1 cellular context compared by ENCODE assay signal in the genomic region with DNA sequence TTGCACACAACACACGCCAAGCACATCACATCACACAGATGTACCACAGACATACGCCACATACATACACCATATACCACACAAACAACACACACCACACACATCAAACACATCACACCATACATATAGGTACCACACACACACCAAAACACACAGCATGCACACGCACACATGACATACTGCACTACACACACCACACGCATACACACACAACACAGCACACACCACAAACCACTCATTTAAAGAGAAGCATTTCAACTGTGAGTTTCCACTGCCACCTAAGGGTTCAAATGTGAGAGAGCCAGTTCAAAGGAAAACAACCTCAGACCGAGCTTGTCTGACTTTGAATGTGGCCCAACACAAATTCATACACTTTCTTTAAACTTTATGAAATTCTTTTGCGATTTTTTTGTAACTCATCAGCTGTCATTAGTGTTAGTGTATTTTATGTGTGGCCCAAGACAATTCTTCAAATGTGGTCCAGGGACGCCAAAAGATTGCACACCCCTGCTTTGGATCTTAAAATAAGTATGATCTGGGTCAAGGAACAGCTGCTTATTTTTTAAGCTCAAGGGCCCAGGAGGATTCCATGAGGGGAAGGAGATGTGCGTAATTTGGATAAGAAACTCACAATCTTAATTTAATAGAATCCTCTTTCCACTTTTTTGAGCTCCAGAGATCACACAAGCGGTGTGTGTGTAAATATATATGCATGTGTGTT.
TF ChIP-seq lines count a peak whose summit lies in the region.

No MANE protein-coding gene starts in this region.

TF ChIP-seq in HCT116, 20 proteins besides CTCF, POLR2A, EP300 and RAD21 (continued from another document):
- TF ChIP-seq, protein P1, sequence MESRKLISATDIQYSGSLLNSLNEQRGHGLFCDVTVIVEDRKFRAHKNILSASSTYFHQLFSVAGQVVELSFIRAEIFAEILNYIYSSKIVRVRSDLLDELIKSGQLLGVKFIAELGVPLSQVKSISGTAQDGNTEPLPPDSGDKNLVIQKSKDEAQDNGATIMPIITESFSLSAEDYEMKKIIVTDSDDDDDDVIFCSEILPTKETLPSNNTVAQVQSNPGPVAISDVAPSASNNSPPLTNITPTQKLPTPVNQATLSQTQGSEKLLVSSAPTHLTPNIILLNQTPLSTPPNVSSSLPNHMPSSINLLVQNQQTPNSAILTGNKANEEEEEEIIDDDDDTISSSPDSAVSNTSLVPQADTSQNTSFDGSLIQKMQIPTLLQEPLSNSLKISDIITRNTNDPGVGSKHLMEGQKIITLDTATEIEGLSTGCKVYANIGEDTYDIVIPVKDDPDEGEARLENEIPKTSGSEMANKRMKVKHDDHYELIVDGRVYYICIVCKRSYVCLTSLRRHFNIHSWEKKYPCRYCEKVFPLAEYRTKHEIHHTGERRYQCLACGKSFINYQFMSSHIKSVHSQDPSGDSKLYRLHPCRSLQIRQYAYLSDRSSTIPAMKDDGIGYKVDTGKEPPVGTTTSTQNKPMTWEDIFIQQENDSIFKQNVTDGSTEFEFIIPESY (IDR thresholded peaks at IDR 0.05; ENCODE audit: extremely low read depth, insufficient replicate concordance, low read length), result no peak
